In genomic region chr3:71026634-71027578, GRCh38 we compare ENCODE assay signal across 1 cellular context.
TF ChIP-seq lines count a peak whose summit lies in the region.

No MANE protein-coding gene starts in this region.

TF ChIP-seq in K562, 482 proteins besides CTCF, POLR2A, EP300 and RAD21 (continued from another document):
- TF ChIP-seq ZNF395 (CRISPR knock-in tag; IDR thresholded peaks at IDR 0.05) (peak; percentile 68; the same call in 1 of the 2 replicates), ZNF584 (CRISPR knock-in tag; IDR thresholded peaks at IDR 0.05; ENCODE audit: low read depth) (peak; percentile 91; the same call in 1 of the 2 replicates), PHF8 (IDR thresholded peaks at IDR 0.05; ENCODE audit: borderline replicate concordance, low read length) (no peak), SLC30A9 (CRISPR knock-in tag; IDR thresholded peaks at IDR 0.05) (no peak), EP400 (IDR thresholded peaks at IDR 0.05) (peak; percentile 41; the same call in 1 of the 2 replicates), FIP1L1 (IDR thresholded peaks at IDR 0.05; ENCODE audit: low read depth, low read length, poor library complexity, severe bottlenecking) (no peak), FOXJ2 (tag; IDR thresholded peaks at IDR 0.05) (peak; percentile 85; the same call in 1 of the 2 replicates), ZKSCAN8 (CRISPR knock-in tag; IDR thresholded peaks at IDR 0.05) (no peak), NR2C1 (IDR thresholded peaks at IDR 0.05) (no peak), NR2C1 (tag; IDR thresholded peaks at IDR 0.05) (peak; percentile 16; the same call in 1 of the 2 replicates), ZNF766 (CRISPR knock-in tag; conservative IDR thresholded peaks at IDR 0.05) (0 out of 2 replicates have a peak, but pooled peaks have one; percentile 43), HSF4 (CRISPR knock-in tag; IDR thresholded peaks at IDR 0.05; ENCODE audit: borderline replicate concordance) (peak; percentile 59; the same call in 1 of the 2 replicates), ZNF175 (CRISPR knock-in tag; IDR thresholded peaks at IDR 0.05; ENCODE audit: low read depth) (0 out of 2 replicates have a peak, but pooled peaks have one; percentile 41)
